Comparison of ENCODE assay signal across 8 cellular contexts in the genomic region with DNA sequence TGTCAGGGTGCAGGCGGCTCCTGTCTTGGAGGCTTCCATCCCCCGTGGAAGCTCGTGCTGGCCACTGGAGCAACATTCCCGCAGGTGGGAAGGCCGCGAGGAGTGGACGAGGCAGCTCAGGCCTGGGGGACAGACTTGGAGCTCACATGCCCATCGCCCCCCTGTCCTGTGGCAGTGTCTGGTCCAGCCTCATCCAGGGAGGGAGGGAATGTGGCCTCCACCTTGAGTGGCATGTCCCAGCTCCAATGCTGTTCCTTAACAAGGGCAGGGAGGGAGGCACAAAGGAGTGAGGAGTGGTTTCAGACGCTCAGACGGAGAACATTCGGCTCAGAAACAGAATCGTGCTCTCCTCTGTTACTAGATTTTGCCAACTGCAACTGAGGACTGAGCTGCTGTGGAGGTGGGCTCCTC.
DNase-seq lines count a peak whose midpoint lies in the region; ATAC-seq and TF ChIP-seq lines count a peak whose summit lies in the region.

No MANE protein-coding gene starts in this region.

- H3K36me3 ChIP-seq in left lung = no peaks in the 10 kb centered on the region

- no peaks in the 10 kb centered on the region for H3K27me3 ChIP-seq in left lung

- peak overlapping the region; percentile 78 for H3K4me3 Mint-ChIP-seq in central memory CD8-positive, alpha-beta T cell
- H3K4me3 Mint-ChIP-seq in stimulated activated naive CD8-positive, alpha-beta T cell treated with anti-CD3 and anti-CD28 coated beads, Interleukin-15, amount 100 ng/mL, for 72 hours = peak overlapping the region; percentile 74 to 82

- H3K36me3 Mint-ChIP-seq in central memory CD8-positive, alpha-beta T cell (ENCODE audit: insufficient read depth) = peaks cover 8% of the 10 kb centered on the region

- no peak for TF ChIP-seq CTCF in left lung (IDR thresholded peaks at IDR 0.05)

- intact Hi-C loops in left lung (cut with DNase I) = no loop called here

- ATAC-seq in central memory CD8-positive, alpha-beta T cell (replicated peaks; ENCODE audit: extremely low read depth, poor library complexity, severe bottlenecking) = no peak
- ATAC-seq in left lung (peak; percentile 1), HG03457 (IDR thresholded peaks at IDR 0.05; ENCODE audit: unreplicated experiment) (no peak)
- no peak for ATAC-seq in stimulated activated naive CD8-positive, alpha-beta T cell treated with anti-CD3 and anti-CD28 coated beads, Interleukin-15, amount 100 ng/mL, for 72 hours

- no peaks in the 10 kb centered on the region for H3K27me3 Mint-ChIP-seq in central memory CD8-positive, alpha-beta T cell
- no peaks in the 10 kb centered on the region for H3K27me3 Mint-ChIP-seq in stimulated activated naive CD8-positive, alpha-beta T cell treated with anti-CD3 and anti-CD28 coated beads, Interleukin-15, amount 100 ng/mL, for 72 hours

- H3K4me1 Mint-ChIP-seq in central memory CD8-positive, alpha-beta T cell = peaks cover 20% of the 10 kb centered on the region
- peaks cover 62% of the 10 kb centered on the region for H3K4me1 Mint-ChIP-seq in stimulated activated naive CD8-positive, alpha-beta T cell treated with anti-CD3 and anti-CD28 coated beads, Interleukin-15, amount 100 ng/mL, for 72 hours

- H3K4me1 ChIP-seq in left lung = peaks cover 9 to 20% of the 10 kb centered on the region in 2 donors

- H3K9me3 ChIP-seq in left lung = no peaks in the 10 kb centered on the region

- DNase-seq in NCI-H748 (lab: John Stamatoyannopoulos, UW; ENCODE audit: unreplicated experiment) = peak; percentile 37
- DNase-seq in NCI-H748 treated with DMSO at 0.1 percent for 48 hours (lab: John Stamatoyannopoulos, UW) = no peak
- peak; percentile 84 for DNase-seq in NCI-H510A treated with DMSO at 0.1 percent for 48 hours (lab: John Stamatoyannopoulos, UW)
- no peak for DNase-seq in central memory CD8-positive, alpha-beta T cell (ENCODE audit: low spot score in 2 of 2)
- peak; percentile 31 to 57 for DNase-seq in left lung
- DNase-seq in stimulated activated naive CD8-positive, alpha-beta T cell treated with anti-CD3 and anti-CD28 coated beads, Interleukin-15, amount 100 ng/mL, for 72 hours = no peak
- DNase-seq in stimulated activated naive CD4-positive, alpha-beta T cell (lab: John Stamatoyannopoulos, UW) = no peak

- peak overlapping the region; percentile 92 for H3K27ac Mint-ChIP-seq in central memory CD8-positive, alpha-beta T cell (ENCODE audit: low read depth)
- H3K27ac Mint-ChIP-seq in stimulated activated naive CD8-positive, alpha-beta T cell treated with anti-CD3 and anti-CD28 coated beads, Interleukin-15, amount 100 ng/mL, for 72 hours = peak overlapping the region; percentile 88 to 97

- no peaks in the 10 kb centered on the region for H3K9me3 Mint-ChIP-seq in central memory CD8-positive, alpha-beta T cell
- no peaks in the 10 kb centered on the region for H3K9me3 Mint-ChIP-seq in stimulated activated naive CD8-positive, alpha-beta T cell treated with anti-CD3 and anti-CD28 coated beads, Interleukin-15, amount 100 ng/mL, for 72 hours

- H3K27ac ChIP-seq in left lung = peak overlapping the region; percentile 90

- peak overlapping the region; percentile 16 to 45 for H3K4me3 ChIP-seq in left lung

Comparison
In these comparisons a context has a peak if more than half of its experiments do, and no peak if none do; other contexts are left out.
1. DNase-seq: peak in NCI-H748 (single experiment), NCI-H510A treated with DMSO at 0.1 percent for 48 hours (single experiment) and left lung (2 of 2); none in NCI-H748 treated with DMSO at 0.1 percent for 48 hours (single experiment), central memory CD8-positive, alpha-beta T cell (0 of 2), stimulated activated naive CD8-positive, alpha-beta T cell treated with anti-CD3 and anti-CD28 coated beads, Interleukin-15, amount 100 ng/mL, for 72 hours (0 of 2) and stimulated activated naive CD4-positive, alpha-beta T cell (0 of 6).